ENCODE assay signal across 20 cellular contexts in the genomic region with DNA sequence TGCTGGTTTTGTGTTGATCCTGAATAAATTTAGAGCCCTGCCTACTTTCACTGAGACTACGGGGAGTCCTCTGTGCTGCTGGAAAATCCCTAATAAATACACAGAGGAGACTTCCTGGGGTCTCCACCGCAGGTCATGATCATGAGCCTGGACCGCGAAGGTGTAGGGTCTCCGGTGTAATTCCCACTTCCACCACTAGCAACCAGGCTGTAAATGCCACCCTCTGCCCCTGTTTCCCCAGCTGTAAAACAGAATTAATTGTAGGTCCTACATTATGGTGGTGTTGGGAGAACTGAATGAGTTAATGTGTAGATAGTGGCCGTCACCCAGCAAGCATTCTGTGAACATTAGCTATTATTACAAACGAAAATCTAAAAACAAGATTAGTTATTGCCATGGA.
A peak's percentile ranks its signal among the peaks of the same experiment; 100 is the strongest.
DNase-seq lines count a peak whose midpoint lies in the region; ATAC-seq and TF ChIP-seq lines count a peak whose summit lies in the region.
"Had no signal": no experiment of that assay in that cellular context is flagged by ENCODE, and none has a peak within 500 bp of the region (broad histone marks: within the 10 kb centered on the region; RNA-seq: fewer than 3 reads in every experiment).

No MANE protein-coding gene starts in this region.

- peak; percentile 47; the same call in 1 of the 2 replicates for ATAC-seq in HCT116
- ATAC-seq: T-helper 17 cell had no signal

- H3K4me3 Mint-ChIP-seq in Calu3 (ENCODE audit: low read depth, unreplicated experiment), result no peak overlapping the region
- H3K4me3 Mint-ChIP-seq in mesothelial cell of epicardium, result no peak overlapping the region
- H3K4me3 Mint-ChIP-seq: central memory CD8-positive, alpha-beta T cell; nephron; T-helper 17 cell had no signal

- H4K20me1 ChIP-seq in HCT116 (ENCODE audit: insufficient read depth), result no peaks in the 10 kb centered on the region

- no peaks in the 10 kb centered on the region for H3K9me3 ChIP-seq in HCT116 (ENCODE audit: control insufficient read depth in 1 of 2, insufficient read depth in 1 of 2, low read depth in 1 of 2, low read length in 2 of 2)
- H3K9me3 ChIP-seq: esophagus squamous epithelium, prostate gland, tibial artery had no signal

- TF ChIP-seq CTCF in Calu3 (IDR thresholded peaks at IDR 0.05; ENCODE audit: unreplicated experiment) (peak; percentile 28), HCT116 (IDR thresholded peaks at IDR 0.05 in 2 of 3, conservative IDR thresholded peaks at IDR 0.05 in 1 of 3; ENCODE audit: borderline replicate concordance in 1 of 3, insufficient read depth in 1 of 3, low read depth in 2 of 3, low read length in 2 of 3) (peak in 2 of 3 experiments; percentile 44; a peak in 4 of 6 replicates), cardiac fibroblast (IDR thresholded peaks at IDR 0.05; ENCODE audit: low read depth, low read length) (peak; percentile 31), mesothelial cell of epicardium (IDR thresholded peaks at IDR 0.05; ENCODE audit: unreplicated experiment) (peak; percentile 41)

- no peak overlapping the region for H3K27ac Mint-ChIP-seq in Calu3 (ENCODE audit: unreplicated experiment)
- H3K27ac Mint-ChIP-seq in mesothelial cell of epicardium, result no peak overlapping the region
- H3K27ac Mint-ChIP-seq: T-helper 17 cell had no signal

- DNase-seq in Calu3, result no peak
- DNase-seq in HCT116 (ENCODE audit: low read depth, low spot score), result no peak
- DNase-seq in cardiac fibroblast (ENCODE audit: low read depth in 2 of 2), result no peak
- DNase-seq in mesothelial cell of epicardium (ENCODE audit: low spot score in 2 of 2, unreplicated experiment in 2 of 2), result no peak
- no peak for DNase-seq in UCSD-AML1 (lab: John Stamatoyannopoulos, UW; ENCODE audit: unreplicated experiment)
- DNase-seq in medulla oblongata (ENCODE audit: extremely low spot score), result no peak
- no peak for DNase-seq in AML-193 (lab: John Stamatoyannopoulos, UW)
- DNase-seq in cerebellum (ENCODE audit: low spot score), result no peak
- DNase-seq: activated CD4-positive, alpha-beta T cell treated with anti-CD3 and anti-CD28 coated beads, Interleukin-2, amount 50 U/mL, for 4 hours; amniotic stem cell; effector CD8-positive, alpha-beta T cell; esophagus squamous epithelium; NCI-H1694; NCI-H82; stimulated activated naive CD4-positive, alpha-beta T cell; T-helper 17 cell; tibial artery had no signal

- H3K9ac ChIP-seq in HCT116 (ENCODE audit: low read length), result no peak overlapping the region

- peaks cover 8% of the 10 kb centered on the region for H3K4me1 Mint-ChIP-seq in Calu3 (ENCODE audit: low read depth, unreplicated experiment)
- H3K4me1 Mint-ChIP-seq in mesothelial cell of epicardium, result no peaks in the 10 kb centered on the region
- H3K4me1 Mint-ChIP-seq: central memory CD8-positive, alpha-beta T cell; nephron; T-helper 17 cell had no signal

- no peak overlapping the region for H3K4me2 ChIP-seq in HCT116 (ENCODE audit: low read length)

- no peaks in the 10 kb centered on the region for H3K79me2 ChIP-seq in HCT116 (ENCODE audit: insufficient read depth, low read length)

- H3K27ac ChIP-seq in HCT116 (ENCODE audit: low read depth, low read length), result no peak overlapping the region
- H3K27ac ChIP-seq: prostate gland, tibial artery had no signal

- no peak for TF ChIP-seq RAD21 in HCT116 (IDR thresholded peaks at IDR 0.05; ENCODE audit: low read depth)

- POLR2A ChIA-PET in HCT116 (lab: Charles Lee), result no interaction called here

- intact Hi-C loops in Calu3 (cut with micrococcal nuclease; ENCODE audit: unreplicated experiment), result no loop called here
- intact Hi-C loops in HCT116 (cut with micrococcal nuclease), result no loop called here

- H3K36me3 ChIP-seq in HCT116 (ENCODE audit: control insufficient read depth in 1 of 2, insufficient read depth in 2 of 2, low read length in 2 of 2), result no peaks in the 10 kb centered on the region
- H3K36me3 ChIP-seq: esophagus squamous epithelium, prostate gland had no signal

- no peaks in the 10 kb centered on the region for H3K36me3 Mint-ChIP-seq in Calu3 (ENCODE audit: insufficient read depth, unreplicated experiment)
- H3K36me3 Mint-ChIP-seq in mesothelial cell of epicardium, result no peaks in the 10 kb centered on the region

- H3K27me3 Mint-ChIP-seq in Calu3 (ENCODE audit: unreplicated experiment) (no peaks in the 10 kb centered on the region), mesothelial cell of epicardium (ENCODE audit: low read depth) (no peaks in the 10 kb centered on the region)

- CTCF ChIA-PET in Calu3 (lab: Charles Lee), result interaction anchor here (0.6 to 1.0 kb wide), 2 partner anchors 8 to 944 kb away, joined by 3 read pairs; no protein-coding TSS in a partner anchor
- CTCF ChIA-PET in HCT116 (lab: Charles Lee), result interaction anchor here (0.8 kb wide), 2 partner anchors 9 to 10 kb away, joined by 3 read pairs; no protein-coding TSS in a partner anchor

- no peak overlapping the region for H3K4me3 ChIP-seq in HCT116 (replicated peaks in 1 of 2; ENCODE audit: low read depth in 1 of 2, low read length in 2 of 2)
- no peak overlapping the region for H3K4me3 ChIP-seq in cardiac fibroblast (replicated peaks in 1 of 2; ENCODE audit: low read depth in 2 of 2, low read length in 2 of 2)
- H3K4me3 ChIP-seq: prostate gland, tibial artery had no signal

- H3K9me2 ChIP-seq in HCT116 (ENCODE audit: insufficient read depth), result no peaks in the 10 kb centered on the region

- H3K9me3 Mint-ChIP-seq in Calu3 (ENCODE audit: low read depth, unreplicated experiment) (no peaks in the 10 kb centered on the region), mesothelial cell of epicardium (no peaks in the 10 kb centered on the region)
- H3K9me3 Mint-ChIP-seq: central memory CD8-positive, alpha-beta T cell; nephron had no signal

- no peak for TF ChIP-seq POLR2A in HCT116 (IDR thresholded peaks at IDR 0.05; ENCODE audit: borderline replicate concordance, extremely low read depth, insufficient read depth, insufficient read length)

- H3K27me3 ChIP-seq in HCT116 (ENCODE audit: insufficient read depth, low read length), result no peaks in the 10 kb centered on the region
- H3K27me3 ChIP-seq: esophagus squamous epithelium, tibial artery had no signal

- no TSS peak for BruUV-seq in Calu3 (replicated peaks; lab: Mats Ljungman, UMichigan)
- no TSS peak for BruUV-seq in HCT116 (replicated peaks; lab: Mats Ljungman, UMichigan)

- RAD21 ChIA-PET in HCT116 (lab: Charles Lee; ENCODE audit: low non-redundant PET in 1 of 2, low total read pairs in 2 of 2, uncharacterized antibody in 2 of 2, unreplicated experiment in 2 of 2), result no interaction called here

- no peak overlapping the region for H2AFZ ChIP-seq in HCT116 (ENCODE audit: low read depth, low read length, poor library complexity, severe bottlenecking)

- no peaks in the 10 kb centered on the region for H3K4me1 ChIP-seq in HCT116 (ENCODE audit: control insufficient read depth in 1 of 2, insufficient read depth in 2 of 2, low read length in 2 of 2)
- H3K4me1 ChIP-seq: prostate gland had no signal

TF ChIP-seq in HCT116, 20 proteins besides CTCF, POLR2A, EP300 and RAD21:
- TF ChIP-seq POLR2AphosphoS5 (IDR thresholded peaks at IDR 0.05; ENCODE audit: low read depth, low read length), result no peak
- TF ChIP-seq ELF1 (IDR thresholded peaks at IDR 0.05; ENCODE audit: borderline replicate concordance, low read depth), result no peak
- TF ChIP-seq CBX3 (IDR thresholded peaks at IDR 0.05; ENCODE audit: low read depth), result no peak
- TF ChIP-seq, protein P1, sequence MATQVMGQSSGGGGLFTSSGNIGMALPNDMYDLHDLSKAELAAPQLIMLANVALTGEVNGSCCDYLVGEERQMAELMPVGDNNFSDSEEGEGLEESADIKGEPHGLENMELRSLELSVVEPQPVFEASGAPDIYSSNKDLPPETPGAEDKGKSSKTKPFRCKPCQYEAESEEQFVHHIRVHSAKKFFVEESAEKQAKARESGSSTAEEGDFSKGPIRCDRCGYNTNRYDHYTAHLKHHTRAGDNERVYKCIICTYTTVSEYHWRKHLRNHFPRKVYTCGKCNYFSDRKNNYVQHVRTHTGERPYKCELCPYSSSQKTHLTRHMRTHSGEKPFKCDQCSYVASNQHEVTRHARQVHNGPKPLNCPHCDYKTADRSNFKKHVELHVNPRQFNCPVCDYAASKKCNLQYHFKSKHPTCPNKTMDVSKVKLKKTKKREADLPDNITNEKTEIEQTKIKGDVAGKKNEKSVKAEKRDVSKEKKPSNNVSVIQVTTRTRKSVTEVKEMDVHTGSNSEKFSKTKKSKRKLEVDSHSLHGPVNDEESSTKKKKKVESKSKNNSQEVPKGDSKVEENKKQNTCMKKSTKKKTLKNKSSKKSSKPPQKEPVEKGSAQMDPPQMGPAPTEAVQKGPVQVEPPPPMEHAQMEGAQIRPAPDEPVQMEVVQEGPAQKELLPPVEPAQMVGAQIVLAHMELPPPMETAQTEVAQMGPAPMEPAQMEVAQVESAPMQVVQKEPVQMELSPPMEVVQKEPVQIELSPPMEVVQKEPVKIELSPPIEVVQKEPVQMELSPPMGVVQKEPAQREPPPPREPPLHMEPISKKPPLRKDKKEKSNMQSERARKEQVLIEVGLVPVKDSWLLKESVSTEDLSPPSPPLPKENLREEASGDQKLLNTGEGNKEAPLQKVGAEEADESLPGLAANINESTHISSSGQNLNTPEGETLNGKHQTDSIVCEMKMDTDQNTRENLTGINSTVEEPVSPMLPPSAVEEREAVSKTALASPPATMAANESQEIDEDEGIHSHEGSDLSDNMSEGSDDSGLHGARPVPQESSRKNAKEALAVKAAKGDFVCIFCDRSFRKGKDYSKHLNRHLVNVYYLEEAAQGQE (IDR thresholded peaks at IDR 0.05; ENCODE audit: low read depth), result no peak
- TF ChIP-seq JUND (IDR thresholded peaks at IDR 0.05), result no peak
